Comparison of ENCODE assay signal across 9 cellular contexts in genomic region chr5:74040065-74040551, GRCh38.
A peak's percentile ranks its signal among the peaks of the same experiment; 100 is the strongest.
DNase-seq lines count a peak whose midpoint lies in the region; ATAC-seq and TF ChIP-seq lines count a peak whose summit lies in the region.
"Had no signal": no experiment of that assay in that cellular context is flagged by ENCODE, and none has a peak within 500 bp of the region (broad histone marks: within the 10 kb centered on the region; RNA-seq: fewer than 3 reads in every experiment).

No MANE protein-coding gene starts in this region.

- no peak overlapping the region for H3K4me2 ChIP-seq in GM23338
- H3K4me2 ChIP-seq: neural progenitor cell had no signal

- no peaks in the 10 kb centered on the region for H3K36me3 Mint-ChIP-seq in GM23338 (ENCODE audit: low read depth)
- H3K36me3 Mint-ChIP-seq: neural progenitor cell had no signal

- no peaks in the 10 kb centered on the region for H3K36me3 ChIP-seq in GM23338 (ENCODE audit: insufficient read depth)
- H3K36me3 ChIP-seq: neural progenitor cell had no signal

- H3K4me1 ChIP-seq in GM23338 (ENCODE audit: insufficient read depth) = no peaks in the 10 kb centered on the region

- H2AFZ ChIP-seq in GM23338 = no peak overlapping the region
- H2AFZ ChIP-seq: neural progenitor cell had no signal

- no peak overlapping the region for H3K4me3 Mint-ChIP-seq in GM23338
- H3K4me3 Mint-ChIP-seq: neural progenitor cell had no signal

- no peaks in the 10 kb centered on the region for H4K20me1 ChIP-seq in GM23338 (replicated peaks; ENCODE audit: insufficient read depth)

- no peaks in the 10 kb centered on the region for H3K9me2 ChIP-seq in GM23338 (ENCODE audit: insufficient read depth)

- ATAC-seq in GM18511 (IDR thresholded peaks at IDR 0.05; ENCODE audit: unreplicated experiment) = no peak
- no peak for ATAC-seq in GM23338
- ATAC-seq in GM18520 (IDR thresholded peaks at IDR 0.05; ENCODE audit: unreplicated experiment) = no peak

- no peak overlapping the region for H3K27ac Mint-ChIP-seq in GM23338
- H3K27ac Mint-ChIP-seq: neural progenitor cell had no signal

- H3K27me3 ChIP-seq in GM23338 (ENCODE audit: insufficient read depth) = no peaks in the 10 kb centered on the region
- H3K27me3 ChIP-seq: neural progenitor cell had no signal

- H3K4me1 Mint-ChIP-seq in GM23338 = peaks cover 8% of the 10 kb centered on the region; the same call in 2 of the 3 replicates

- no peaks in the 10 kb centered on the region for H3K79me2 ChIP-seq in GM23338 (replicated peaks; ENCODE audit: insufficient read depth)

- H3K27me3 Mint-ChIP-seq in GM23338 (ENCODE audit: insufficient read depth, low read depth, poor library complexity) = no peaks in the 10 kb centered on the region

- DNase-seq in HFF-Myc (ENCODE audit: extremely low read depth, low read depth) (peak; percentile 19), NCI-H69 (lab: John Stamatoyannopoulos, UW) (peak; percentile 90), fibroblast of mammary gland (ENCODE audit: low read depth) (peak; percentile 83), skeletal muscle cell (ENCODE audit: low read depth) (peak; percentile 97), GM23338 (ENCODE audit: low spot score) (no peak)
- DNase-seq: activated naive CD4-positive, alpha-beta T cell treated with Interleukin-2 at 50 U/mL for 16 hours had no signal

- H3K4me3 ChIP-seq in HFF-Myc (replicated peaks; ENCODE audit: low read depth, low read length) (no peak overlapping the region), fibroblast of mammary gland (ENCODE audit: control insufficient read depth, low read depth, low read length) (no peak overlapping the region), skeletal muscle cell (ENCODE audit: low read depth, low read length) (no peak overlapping the region), GM23338 (no peak overlapping the region)
- H3K4me3 ChIP-seq: neural progenitor cell had no signal

- H3K9me3 Mint-ChIP-seq in GM23338 = no peaks in the 10 kb centered on the region

- H3K27ac ChIP-seq in GM23338 (ENCODE audit: low read depth) = no peak overlapping the region
- H3K27ac ChIP-seq: neural progenitor cell had no signal

- H3F3A ChIP-seq in GM23338 (replicated peaks; ENCODE audit: low read depth) = no peaks in the 10 kb centered on the region

- TF ChIP-seq CTCF in HFF-Myc (IDR thresholded peaks at IDR 0.05; ENCODE audit: low read depth, low read length, missing control alignments) (no peak), fibroblast of mammary gland (conservative IDR thresholded peaks at IDR 0.05; ENCODE audit: control insufficient read depth, insufficient read depth, low read depth, low read length) (no peak), GM23338 (conservative IDR thresholded peaks at IDR 0.05; ENCODE audit: low read depth in 2 of 2) (no peak)

TF ChIP-seq in GM23338, 12 proteins besides CTCF, POLR2A, EP300 and RAD21 (continues in another document):
- TF ChIP-seq CREB1 (CRISPR knock-in tag; IDR thresholded peaks at IDR 0.05; ENCODE audit: low read depth) = no peak
- no peak for TF ChIP-seq ZNF462 (CRISPR knock-in tag; IDR thresholded peaks at IDR 0.05)
- TF ChIP-seq NANOG (IDR thresholded peaks at IDR 0.05; ENCODE audit: borderline replicate concordance) = no peak
- TF ChIP-seq EZH2phosphoT487 (IDR thresholded peaks at IDR 0.05; ENCODE audit: unreplicated experiment) = no peak
- no peak for TF ChIP-seq ZNF114 (CRISPR knock-in tag; IDR thresholded peaks at IDR 0.05)
- TF ChIP-seq EZH2 (IDR thresholded peaks at IDR 0.05; ENCODE audit: low read depth, unreplicated experiment) = no peak
- no peak for TF ChIP-seq STAT1 (IDR thresholded peaks at IDR 0.05; ENCODE audit: unreplicated experiment)
- no peak for TF ChIP-seq ZNF331 (CRISPR knock-in tag; IDR thresholded peaks at IDR 0.05; ENCODE audit: low read depth)
- no peak for TF ChIP-seq ETS1 (IDR thresholded peaks at IDR 0.05)
- TF ChIP-seq JUNB (IDR thresholded peaks at IDR 0.05; ENCODE audit: unreplicated experiment) = no peak
